13 cellular contexts compared by ENCODE assay signal in the genomic region with DNA sequence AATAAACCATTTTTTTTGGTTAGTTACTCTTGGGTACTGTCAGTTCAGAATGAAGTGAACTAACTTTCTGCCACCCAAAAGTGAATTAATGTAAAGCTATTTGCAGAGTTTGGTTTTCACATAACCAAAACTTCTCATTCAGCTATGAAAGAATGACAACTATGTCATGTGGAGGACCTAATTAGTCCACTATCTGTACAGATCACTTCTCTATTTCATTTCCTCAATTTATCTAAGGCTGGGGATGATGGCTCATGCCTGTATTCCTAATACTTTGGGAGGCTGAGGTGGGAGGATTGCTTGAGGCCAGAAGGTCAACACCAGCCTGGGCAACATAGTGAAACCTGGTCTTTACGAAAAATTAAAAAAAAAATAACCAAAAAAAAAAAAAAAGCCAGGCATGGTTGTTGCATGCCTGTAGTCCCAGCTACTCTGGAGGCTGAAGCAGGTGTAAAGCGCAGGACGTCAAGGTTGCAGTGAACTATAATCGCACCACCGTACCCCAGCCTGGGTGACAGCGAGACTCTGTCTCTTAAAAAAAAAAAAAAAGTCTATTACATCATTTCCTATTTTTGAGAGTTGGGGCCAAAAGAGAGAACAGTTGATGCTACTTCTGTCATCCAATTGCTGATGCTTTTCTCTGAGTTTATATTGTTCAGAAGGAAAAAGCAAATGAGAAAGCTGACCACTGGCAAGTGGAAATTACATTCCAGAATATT. TPM values are rescaled to one million over a fixed set of nuclear protein-coding genes. Genes with fewer than 3 reads are reported as not detected.
DNase-seq lines count a peak whose midpoint lies in the region; ATAC-seq and TF ChIP-seq lines count a peak whose summit lies in the region.
"Had no signal": no experiment of that assay in that cellular context is flagged by ENCODE, and none has a peak within 500 bp of the region (broad histone marks: within the 10 kb centered on the region; RNA-seq: fewer than 3 reads in every experiment).

No MANE protein-coding gene starts in this region.

- peaks cover 6% of the 10 kb centered on the region; the same call in 1 of the 2 replicates for H3K79me2 ChIP-seq in OCI-LY7 (ENCODE audit: insufficient read depth, low read depth, low read length)

- H3K27me3 ChIP-seq in WERI-Rb-1 (ENCODE audit: insufficient read depth, low read depth, severe bottlenecking) (no peaks in the 10 kb centered on the region), colonic mucosa (no peaks in the 10 kb centered on the region)

- H2AFZ ChIP-seq in OCI-LY7 (ENCODE audit: low read length): no peak overlapping the region; the same call in 1 of the 2 replicates

- H3K4me3 ChIP-seq in OCI-LY7 (ENCODE audit: low read depth, low read length, poor library complexity, severe bottlenecking) (peak overlapping the region; percentile 46), WERI-Rb-1 (ENCODE audit: low read depth, low read length) (no peak overlapping the region), colonic mucosa (no peak overlapping the region)

- peaks cover 94% of the 10 kb centered on the region for H3K36me3 ChIP-seq in OCI-LY7 (ENCODE audit: insufficient read depth, low read length)
- peaks cover 91% of the 10 kb centered on the region for H3K36me3 ChIP-seq in WERI-Rb-1
- H3K36me3 ChIP-seq in colonic mucosa: peaks cover 24% of the 10 kb centered on the region

- no peak overlapping the region for H3K9ac ChIP-seq in colonic mucosa (ENCODE audit: low read depth in 2 of 2, low read length in 2 of 2)

- H3K27ac ChIP-seq in OCI-LY7 (ENCODE audit: low read depth, low read length, poor library complexity, severe bottlenecking) (peak overlapping the region; percentile 96), WERI-Rb-1 (no peak overlapping the region), colonic mucosa (no peak overlapping the region)

- TF ChIP-seq CTCF in OCI-LY7 (conservative IDR thresholded peaks at IDR 0.05; ENCODE audit: low read length): no peak
- no peak for TF ChIP-seq CTCF in WERI-Rb-1 (IDR thresholded peaks at IDR 0.05; ENCODE audit: low read depth, low read length)
- no peak for TF ChIP-seq CTCF in colonic mucosa (IDR thresholded peaks at IDR 0.05)

- intact Hi-C loops in OCI-LY7 (cut with micrococcal nuclease; ENCODE audit: unreplicated experiment): loop anchor here (1.0 to 2.0 kb wide), 3 partner anchors 15 to 20 kb away; a partner anchor contains a TSS
- intact Hi-C loops in colonic mucosa (cut with DNase I): no loop called here

- no peaks in the 10 kb centered on the region for H3K9me2 ChIP-seq in OCI-LY7 (ENCODE audit: insufficient read depth, low read length)

- peak overlapping the region; percentile 72 for H3K4me2 ChIP-seq in OCI-LY7 (ENCODE audit: low read length)

- ATAC-seq in GM19023 (IDR thresholded peaks at IDR 0.05; ENCODE audit: unreplicated experiment): peak; percentile 57
- ATAC-seq in HG02885 (IDR thresholded peaks at IDR 0.05; ENCODE audit: poor library complexity, unreplicated experiment): peak; percentile 79
- ATAC-seq: activated CD4-positive, CD25-positive, alpha-beta regulatory T cell treated with anti-CD3 and anti-CD28 coated beads, Interleukin-2, amount 50 U/mL, for 24 hours; natural killer cell treated with Interleukin-12 subunit alpha and Interleukin-12 subunit beta and Interleukin-15 and Interleukin-18, amount 100 ng/mL, for 72 hours; PC-3 had no signal

- no TSS peak for BruUV-seq in OCI-LY7 (replicated peaks; lab: Mats Ljungman, UMichigan)

- H3K9me3 ChIP-seq in OCI-LY7 (ENCODE audit: low read length) (no peaks in the 10 kb centered on the region), WERI-Rb-1 (ENCODE audit: severe bottlenecking) (no peaks in the 10 kb centered on the region), colonic mucosa (no peaks in the 10 kb centered on the region)

- no peaks in the 10 kb centered on the region; the same call in 1 of the 2 replicates for H4K20me1 ChIP-seq in OCI-LY7 (ENCODE audit: insufficient read depth, low read length)

- H3K4me1 ChIP-seq in OCI-LY7 (ENCODE audit: insufficient read depth, low read length, poor library complexity, severe bottlenecking) (peaks cover 38% of the 10 kb centered on the region), colonic mucosa (no peaks in the 10 kb centered on the region)

- DNase-seq in AML-193 (lab: John Stamatoyannopoulos, UW): peak; percentile 8 to 43
- peak; percentile 86 for DNase-seq in OCI-LY7 (ENCODE audit: low spot score)
- DNase-seq in WERI-Rb-1: no peak
- DNase-seq in stimulated activated CD8-positive, alpha-beta memory T cell treated with anti-CD3 and anti-CD28 coated beads, Interleukin-4, amount 100 ng/mL, for 48 hours: no peak
- no peak for DNase-seq in colonic mucosa
- DNase-seq in stimulated activated CD4-positive, alpha-beta T cell treated with anti-CD3 and anti-CD28 coated beads, Interleukin-15, amount 100 ng/mL, for 24 hours: no peak
- DNase-seq: effector memory CD4-positive, alpha-beta T cell; PC-3 had no signal

- CTCF ChIA-PET in OCI-LY7 (lab: Charles Lee; ENCODE audit: unreplicated experiment): interaction anchor here (0.6 to 2.4 kb wide), 4 partner anchors 9 to 20 kb away, joined by 3 to 6 read pairs (median 4); a partner anchor contains a TSS

- POLR2A ChIA-PET in OCI-LY7 (lab: Charles Lee): interaction anchor here (0.6 to 6.1 kb wide), 11 partner anchors 9 to 64 kb away, joined by 3 to 150 read pairs (median 6); a partner anchor contains a TSS

RNA-seq across cellular contexts. Expression of a gene that starts 8.7 kb away (rescaled TPM):
- 16.1 and 25.0 TPM in 2 replicates for total RNA-seq in OCI-LY7 (2014; rRNA removed; shearing (Covaris generic))
- 48.9 and 53.6 TPM in 2 replicates for total RNA-seq in OCI-LY7 (2022)
- total RNA-seq in colonic mucosa: 10 to 100 TPM in 1 of 2 donors, 1 to 10 TPM in 1; 5.0 to 25.7 TPM

RNA-seq across cellular contexts. Expression of a gene that starts 9.1 kb away (rescaled TPM):
- 0.23 and 0.60 TPM in 2 replicates for total RNA-seq in OCI-LY7 (2014; rRNA removed; shearing (Covaris generic))
- total RNA-seq in OCI-LY7 (2022) (1.1 and 1.9 TPM in 2 replicates), colonic mucosa (under 1 TPM; 0.21 to 0.44 TPM)
- total RNA-seq: PC-3, subcutaneous adipose tissue had no signal

RNA-seq across cellular contexts. Expression of a gene that starts 15.4 kb away (rescaled TPM):
- total RNA-seq in OCI-LY7 (2014; rRNA removed; shearing (Covaris generic)): 25.3 and 43.4 TPM in 2 replicates
- total RNA-seq in OCI-LY7 (2022): 57.2 and 72.1 TPM in 2 replicates
- total RNA-seq in colonic mucosa: 10 to 100 TPM; 20.7 to 27.8 TPM

RNA-seq across cellular contexts. Expression of a gene that starts 17.0 kb away (rescaled TPM):
- 581 and 622 TPM in 2 replicates for total RNA-seq in OCI-LY7 (2014; rRNA removed; shearing (Covaris generic))
- total RNA-seq in OCI-LY7 (2022) (1,328 and 1,370 TPM in 2 replicates), colonic mucosa (1,000 to 10,000 TPM; 1,223 to 1,445 TPM)

RNA-seq across cellular contexts. Expression of a gene that starts 17.7 kb away (rescaled TPM):
- 126 and 139 TPM in 2 replicates for total RNA-seq in OCI-LY7 (2014; rRNA removed; shearing (Covaris generic))
- total RNA-seq in OCI-LY7 (2022): 170 and 186 TPM in 2 replicates
- total RNA-seq in colonic mucosa: 10 to 100 TPM in 1 of 2 donors, 1 to 10 TPM in 1; 6.8 to 20.7 TPM

Comparison
In these comparisons a context has a peak if more than half of its experiments do, and no peak if none do; other contexts are left out.
1. DNase-seq: peak in AML-193 (2 of 2) and OCI-LY7 (single experiment); none in WERI-Rb-1 (single experiment), stimulated activated CD8-positive, alpha-beta memory T cell treated with anti-CD3 and anti-CD28 coated beads, Interleukin-4, amount 100 ng/mL, for 48 hours (single experiment), colonic mucosa (single experiment) and stimulated activated CD4-positive, alpha-beta T cell treated with anti-CD3 and anti-CD28 coated beads, Interleukin-15, amount 100 ng/mL, for 24 hours (single experiment).